Comparison of ENCODE assay signal across 21 cellular contexts in genomic region chr17:74544991-74545441, GRCh38. TPM values are rescaled to one million over a fixed set of nuclear protein-coding genes. Genes with fewer than 3 reads are reported as not detected.
A peak's percentile ranks its signal among the peaks of the same experiment; 100 is the strongest.
DNase-seq lines count a peak whose midpoint lies in the region; ATAC-seq, FAIRE-seq and TF ChIP-seq lines count a peak whose summit lies in the region.
"Had no signal": no experiment of that assay in that cellular context is flagged by ENCODE, and none has a peak within 500 bp of the region (broad histone marks: within the 10 kb centered on the region; RNA-seq: fewer than 3 reads in every experiment).

No MANE protein-coding gene starts in this region.

- in situ Hi-C loops in HepG2 (cut with HindIII; ENCODE audit: extremely low pct_ligation_motif_present, low pct_unique_long_range_greater_than_20kb): no loop called here
- in situ Hi-C loops in K562 (cut with MboI): no loop called here

- TF ChIP-seq EP300 in HepG2 (IDR thresholded peaks at IDR 0.05; ENCODE audit: low read depth in 2 of 2, low read length in 2 of 2) (no peak), HepG2 (CRISPR knock-in tag; IDR thresholded peaks at IDR 0.05; ENCODE audit: borderline replicate concordance) (no peak), K562 (IDR thresholded peaks at IDR 0.05; ENCODE audit: low read length) (no peak)

- 51% methylated on average over 6 of the region's 6 CpGs for WGBS in HepG2 (ENCODE audit: low lambda C conversion rate)
- 73% methylated on average over 3 of the region's 6 CpGs for WGBS in right lobe of liver (ENCODE audit: insufficient coverage, low coverage, low lambda C conversion rate, missing lambda C conversion rate)
- WGBS in K562 (ENCODE audit: insufficient coverage, low coverage, missing lambda C conversion rate): 12% methylated on average over 6 of the region's 6 CpGs

- peaks cover 0 to under 1% of the 10 kb centered on the region in 2 donors for H3K27me3 Mint-ChIP-seq in natural killer cell (ENCODE audit: low read depth in 2 of 2)

- no peak overlapping the region for H2AFZ ChIP-seq in HepG2 (ENCODE audit: low read length)
- H2AFZ ChIP-seq in K562 (ENCODE audit: low read depth, low read length): no peak overlapping the region

- no peaks in the 10 kb centered on the region for H3K79me2 ChIP-seq in HepG2 (ENCODE audit: insufficient read depth, low read length)
- H3K79me2 ChIP-seq in K562 (ENCODE audit: control insufficient read depth, insufficient read depth, low read length): no peaks in the 10 kb centered on the region

- FAIRE-seq in HepG2 (lab: Jason Lieb, UNC): no peak
- FAIRE-seq in K562 (lab: Jason Lieb, UNC): no peak

- no peaks in the 10 kb centered on the region for H3K9me1 ChIP-seq in K562 (ENCODE audit: control insufficient read depth, insufficient read depth, low read length)

- TF ChIP-seq RAD21 in HepG2 (CRISPR knock-in tag; IDR thresholded peaks at IDR 0.05): no peak
- TF ChIP-seq RAD21 in K562 (CRISPR knock-in tag; conservative IDR thresholded peaks at IDR 0.05 in 1 of 2, IDR thresholded peaks at IDR 0.05 in 1 of 2): no peak

- no peak overlapping the region for H3K4me3 ChIP-seq in HepG2 (replicated peaks in 1 of 3; ENCODE audit: insufficient read depth in 1 of 3, low read depth in 2 of 3, low read length in 3 of 3)
- no peak overlapping the region for H3K4me3 ChIP-seq in right lobe of liver
- H3K4me3 ChIP-seq in K562: no peak overlapping the region
- H3K4me3 ChIP-seq in ascending aorta: peak overlapping the region in 1 of 2 donors; percentile 25
- H3K4me3 ChIP-seq: body of pancreas had no signal

- BruUV-seq in HepG2 (replicated peaks; lab: Mats Ljungman, UMichigan) (no TSS peak), K562 (replicated peaks; lab: Mats Ljungman, UMichigan) (no TSS peak)

- H3K27ac Mint-ChIP-seq in natural killer cell: peak overlapping the region in 1 of 2 donors; percentile 81
- H3K27ac Mint-ChIP-seq: activated naive CD8-positive, alpha-beta T cell; endodermal cell had no signal

- H3K4me2 ChIP-seq in HepG2 (ENCODE audit: low read depth, low read length): no peak overlapping the region
- no peak overlapping the region for H3K4me2 ChIP-seq in K562 (ENCODE audit: insufficient read depth, low read length)
- H3K4me2 ChIP-seq: SK-N-SH had no signal

- TF ChIP-seq CTCF in HepG2 (CRISPR knock-in tag; IDR thresholded peaks at IDR 0.05) (no peak), right lobe of liver (IDR thresholded peaks at IDR 0.05) (no peak), K562 (IDR thresholded peaks at IDR 0.05 in 2 of 3, conservative IDR thresholded peaks at IDR 0.05 in 1 of 3; ENCODE audit: insufficient read depth in 2 of 3, low read depth in 1 of 3, low read length in 3 of 3) (no peak), natural killer cell (IDR thresholded peaks at IDR 0.05) (no peak), ascending aorta (IDR thresholded peaks at IDR 0.05) (no peak)

- H3K9me3 Mint-ChIP-seq in natural killer cell: no peaks in the 10 kb centered on the region
- H3K9me3 Mint-ChIP-seq: endodermal cell had no signal

- TF ChIP-seq POLR2A in HepG2 (IDR thresholded peaks at IDR 0.05; ENCODE audit: insufficient read depth in 1 of 2, low read depth in 2 of 2, low read length in 2 of 2) (no peak), right lobe of liver (IDR thresholded peaks at IDR 0.05) (no peak), K562 (conservative IDR thresholded peaks at IDR 0.05) (no peak)

- H3K9me3 ChIP-seq in HepG2 (ENCODE audit: low read length) (no peaks in the 10 kb centered on the region), right lobe of liver (no peaks in the 10 kb centered on the region), K562 (replicated peaks; ENCODE audit: control insufficient read depth, insufficient read depth, low read depth, low read length) (no peaks in the 10 kb centered on the region), ascending aorta (no peaks in the 10 kb centered on the region)
- H3K9me3 ChIP-seq: body of pancreas had no signal

- ATAC-seq in HepG2 (no peak), right lobe of liver (no peak), K562 (no peak), natural killer cell (peak in 1 of 3 donors; percentile 10)
- ATAC-seq: body of pancreas had no signal

- H3K27me3 ChIP-seq in HepG2 (ENCODE audit: control insufficient read depth in 1 of 2, insufficient read depth in 2 of 2, low read length in 2 of 2) (peaks cover 32 to 100% of the 10 kb centered on the region in 2 experiments), right lobe of liver (no peaks in the 10 kb centered on the region), K562 (ENCODE audit: control insufficient read depth in 2 of 2, insufficient read depth in 2 of 2, low read length in 2 of 2) (peaks cover 3 to 80% of the 10 kb centered on the region in 2 experiments; a peak in 3 of 5 replicates), ascending aorta (no peaks in the 10 kb centered on the region)
- H3K27me3 ChIP-seq: body of pancreas had no signal

- H3K4me3 Mint-ChIP-seq in natural killer cell: peak overlapping the region; percentile 78
- H3K4me3 Mint-ChIP-seq: activated CD8-positive, alpha-beta memory T cell treated with anti-CD3 and anti-CD28 coated beads, Interleukin-2, amount 10 ng/mL, durations not matched to agents 7 days and 5 days; activated naive CD8-positive, alpha-beta T cell; endodermal cell had no signal

- DNase-seq in HepG2 (ENCODE audit: low spot score) (no peak), right lobe of liver (no peak), K562 (ENCODE audit: extremely low read depth in 1 of 4, low spot score in 3 of 4) (no peak), natural killer cell (no peak), ascending aorta (ENCODE audit: low spot score in 2 of 2) (no peak), kidney glomerular epithelial cell (lab: John Stamatoyannopoulos, UW) (no peak)
- no peak for DNase-seq in activated naive CD4-positive, alpha-beta T cell treated with anti-CD3 and anti-CD28 coated beads, Interleukin-2, amount 50 U/mL, for 16 hours
- no peak for DNase-seq in stimulated activated CD8-positive, alpha-beta memory T cell treated with anti-CD3 and anti-CD28 coated beads, Interleukin-4, amount 100 ng/mL, for 48 hours
- DNase-seq: activated CD8-positive, alpha-beta memory T cell treated with anti-CD3 and anti-CD28 coated beads, Interleukin-2, amount 10 ng/mL, durations not matched to agents 7 days and 5 days; endodermal cell; head of caudate nucleus; NCI-H1417 treated with DMSO at 0.1 percent for 48 hours; NCI-H510A treated with DMSO at 0.1 percent for 48 hours; SK-N-SH; stimulated activated CD4-positive, alpha-beta T cell treated with anti-CD3 and anti-CD28 coated beads, Interleukin-12 subunit alpha, Interleukin-12 subunit beta, amount 100 ng/mL, for 4 hours; T-helper 9 cell had no signal

- H4K20me1 ChIP-seq in HepG2 (ENCODE audit: insufficient read depth, low read length): no peaks in the 10 kb centered on the region
- H4K20me1 ChIP-seq in K562 (replicated peaks; ENCODE audit: control insufficient read depth, insufficient read depth, low read length): no peaks in the 10 kb centered on the region; the same call in none of the 2 replicates

- H3K4me1 ChIP-seq in HepG2 (ENCODE audit: insufficient read depth, low read length) (no peaks in the 10 kb centered on the region), right lobe of liver (no peaks in the 10 kb centered on the region), K562 (replicated peaks in 1 of 2; ENCODE audit: control insufficient read depth in 2 of 2, insufficient read depth in 2 of 2, low read length in 2 of 2) (no peaks in the 10 kb centered on the region; a peak in 1 of 5 replicates), ascending aorta (no peaks in the 10 kb centered on the region)
- H3K4me1 ChIP-seq: body of pancreas had no signal

- H3K36me3 ChIP-seq in HepG2 (replicated peaks in 1 of 2; ENCODE audit: control insufficient read depth in 1 of 2, insufficient read depth in 2 of 2, low read length in 2 of 2) (no peaks in the 10 kb centered on the region), right lobe of liver (no peaks in the 10 kb centered on the region), K562 (ENCODE audit: control insufficient read depth, insufficient read depth, low read length) (no peaks in the 10 kb centered on the region), ascending aorta (no peaks in the 10 kb centered on the region)

- intact Hi-C loops in HepG2 (cut with micrococcal nuclease; ENCODE audit: unreplicated experiment) (no loop called here), right lobe of liver (cut with DNase I) (no loop called here), K562 (cut with micrococcal nuclease) (no loop called here), natural killer cell (cut with micrococcal nuclease) (no loop called here), ascending aorta (cut with DNase I) (no loop called here)

- no peak overlapping the region for H3K9ac ChIP-seq in HepG2 (ENCODE audit: insufficient read depth, low read depth, low read length)
- no peak overlapping the region for H3K9ac ChIP-seq in K562 (ENCODE audit: insufficient read depth in 1 of 2, low read depth in 2 of 2, low read length in 2 of 2)
- H3K9ac ChIP-seq: SK-N-SH had no signal

- no peak overlapping the region for H3K27ac ChIP-seq in HepG2 (ENCODE audit: extremely low read length, insufficient read depth, low read length)
- no peak overlapping the region for H3K27ac ChIP-seq in right lobe of liver
- no peak overlapping the region for H3K27ac ChIP-seq in K562 (ENCODE audit: extremely low read depth, low read depth, low read length)
- no peak overlapping the region for H3K27ac ChIP-seq in ascending aorta

- H3K4me1 Mint-ChIP-seq in natural killer cell: peaks cover 36 to 51% of the 10 kb centered on the region in 2 donors

- CTCF ChIA-PET in HepG2 (lab: Yijun Ruan, JAX; ENCODE audit: low intra/inter-chr PET ratio, low total read pairs): no interaction called here
- CTCF ChIA-PET in K562 (lab: Yijun Ruan, JAX; ENCODE audit: low intra/inter-chr PET ratio): no interaction called here

- POLR2A ChIA-PET in HepG2 (lab: Yijun Ruan, JAX) (no interaction called here), K562 (lab: Yijun Ruan, JAX) (interaction anchor here (0.5 kb wide), 1 partner anchor 135 kb away, joined by 3 read pairs; no protein-coding TSS in a partner anchor)

- H3K36me3 Mint-ChIP-seq in natural killer cell: no peaks in the 10 kb centered on the region
- H3K36me3 Mint-ChIP-seq: activated CD8-positive, alpha-beta memory T cell treated with anti-CD3 and anti-CD28 coated beads, Interleukin-2, amount 10 ng/mL, durations not matched to agents 7 days and 5 days; activated naive CD8-positive, alpha-beta T cell had no signal

RNA-seq across cellular contexts. Expression of gene CD300C, which starts 0.9 kb away (rescaled TPM):
- total RNA-seq in HepG2 (2016; rRNA removed; fragmentation: Illumina TruSeq; extraction: Trizol) (not detected in 2 replicates), right lobe of liver (1 to 10 TPM in 1 of 6 experiments, under 1 TPM in 5; 0.22 to 2.7 (median 0.41) TPM), K562 (2014; rRNA removed) (not detected in 2 replicates), K562 (2014; rRNA removed; fragmentation: Illumina TruSeq; extraction: Trizol) (not detected in 2 replicates), K562 (2015; rRNA removed; fragmentation: Illumina TruSeq; extraction: Trizol) (0.23 TPM in 1 of 2 replicates, not detected in the other), K562 (2021) (not detected in 2 replicates), natural killer cell (1 to 10 TPM; 4.3 to 7.6 (median 6.9) TPM), ascending aorta (not detected)
- not detected in 2 replicates for total RNA-seq in HepG2 (2016; cell fraction: cytosol; rRNA removed; fragmentation: Illumina TruSeq; extraction: Trizol; ENCODE audit: low read depth)
- total RNA-seq in HepG2 (2016; cell fraction: insoluble cytoplasmic fraction; rRNA removed; fragmentation: Illumina TruSeq; extraction: Trizol): not detected in 2 replicates
- total RNA-seq in HepG2 (2016; cell fraction: membrane; rRNA removed; fragmentation: Illumina TruSeq; extraction: Trizol): not detected in 2 replicates
- total RNA-seq in HepG2 (2016; cell fraction: nucleus; rRNA removed; fragmentation: Illumina TruSeq; extraction: Trizol): not detected in 2 replicates
- polyA plus RNA-seq in HepG2 (2011; rRNA removed) (not detected in 2 replicates), K562 (2011; rRNA removed) (0.04 TPM in 1 of 2 replicates, not detected in the other), K562 (2014; fragmentation: Illumina TruSeq; extraction: Trizol) (0.07 TPM in 1 of 2 replicates, not detected in the other), K562 (2014; fragmentation: Nextera tagmentation; extraction: Ambion mirVana) (not detected), K562 (2014; rRNA removed) (0.16 TPM in 1 of 2 replicates, not detected in the other)
- not detected in 2 replicates for polyA plus RNA-seq in HepG2 (2011; cell fraction: cytosol; rRNA removed)
- not detected in 2 replicates for polyA plus RNA-seq in HepG2 (2011; cell fraction: nucleus; rRNA removed)
- not detected in 2 replicates for polyA plus RNA-seq in HepG2 (2012)
- polyA plus RNA-seq in HepG2 (2016; cell fraction: cytosol; fragmentation: Illumina TruSeq; extraction: Trizol; ENCODE audit: low read depth): not detected in 2 replicates
- polyA plus RNA-seq in HepG2 (2016; cell fraction: insoluble cytoplasmic fraction; fragmentation: Illumina TruSeq; extraction: Trizol; ENCODE audit: low read depth): not detected in 2 replicates
- polyA plus RNA-seq in HepG2 (2016; cell fraction: membrane; fragmentation: Illumina TruSeq; extraction: Trizol; ENCODE audit: low read depth): not detected in 2 replicates
- polyA plus RNA-seq in HepG2 (2016; cell fraction: nucleus; fragmentation: Illumina TruSeq; extraction: Trizol; ENCODE audit: insufficient read depth, low read depth): not detected in 2 replicates
- 0.09 TPM in 1 of 2 replicates, not detected in the other for polyA minus RNA-seq in HepG2 (2011; rRNA and poly(A)+ RNA removed; ENCODE audit: low replicate concordance)
- not detected in 2 replicates for polyA minus RNA-seq in HepG2 (2011; cell fraction: cytosol; rRNA and poly(A)+ RNA removed)
- polyA minus RNA-seq in HepG2 (2011; cell fraction: nucleus; rRNA and poly(A)+ RNA removed): not detected in 2 replicates
- 0.39 TPM in 1 of 2 replicates, not detected in the other for total RNA-seq in K562 (2011; cell fraction: chromatin; rRNA removed; ENCODE audit: low replicate concordance)
- total RNA-seq in K562 (2011; cell fraction: nucleolus; rRNA removed): 0.33 TPM in 1 of 2 replicates, not detected in the other
- not detected in 2 replicates for total RNA-seq in K562 (2011; cell fraction: nucleoplasm; rRNA removed)
- 0.03 TPM in 1 of 2 replicates, not detected in the other for polyA plus RNA-seq in K562 (2011; cell fraction: cytosol; rRNA removed)
- polyA plus RNA-seq in K562 (2011; cell fraction: nucleus; rRNA removed): not detected in 2 replicates
- polyA plus RNA-seq in K562 (2012): 0.09 and 0.24 TPM in 2 replicates
- not detected in 2 replicates for polyA minus RNA-seq in K562 (2011; rRNA and poly(A)+ RNA removed)
- polyA minus RNA-seq in K562 (2011; cell fraction: cytosol; rRNA and poly(A)+ RNA removed): not detected in 2 replicates
- 0.13 TPM in 1 of 2 replicates, not detected in the other for polyA minus RNA-seq in K562 (2011; cell fraction: nucleus; rRNA and poly(A)+ RNA removed)
- total RNA-seq: endodermal cell, RPMI7951 had no signal
- polyA plus RNA-seq: SK-N-SH had no signal

RNA-seq across cellular contexts. Expression of gene CD300LB, which starts 13.7 kb away (rescaled TPM):
- total RNA-seq in HepG2 (2016; rRNA removed; fragmentation: Illumina TruSeq; extraction: Trizol) (not detected in 2 replicates), right lobe of liver (under 1 TPM; 0.07 to 0.33 (median 0.21) TPM), K562 (2014; rRNA removed) (not detected in 2 replicates), K562 (2014; rRNA removed; fragmentation: Illumina TruSeq; extraction: Trizol) (not detected in 2 replicates), K562 (2015; rRNA removed; fragmentation: Illumina TruSeq; extraction: Trizol) (not detected in 2 replicates), K562 (2021) (not detected in 2 replicates), natural killer cell (1 to 10 TPM; 2.0 to 4.9 (median 3.5) TPM), ascending aorta (not detected)
- total RNA-seq in HepG2 (2016; cell fraction: cytosol; rRNA removed; fragmentation: Illumina TruSeq; extraction: Trizol; ENCODE audit: low read depth): not detected in 2 replicates
- total RNA-seq in HepG2 (2016; cell fraction: insoluble cytoplasmic fraction; rRNA removed; fragmentation: Illumina TruSeq; extraction: Trizol): not detected in 2 replicates
- not detected in 2 replicates for total RNA-seq in HepG2 (2016; cell fraction: membrane; rRNA removed; fragmentation: Illumina TruSeq; extraction: Trizol)
- not detected in 2 replicates for total RNA-seq in HepG2 (2016; cell fraction: nucleus; rRNA removed; fragmentation: Illumina TruSeq; extraction: Trizol)
- polyA plus RNA-seq in HepG2 (2011; rRNA removed) (not detected in 2 replicates), K562 (2011; rRNA removed) (not detected in 2 replicates), K562 (2014; fragmentation: Illumina TruSeq; extraction: Trizol) (not detected in 2 replicates), K562 (2014; fragmentation: Nextera tagmentation; extraction: Ambion mirVana) (not detected), K562 (2014; rRNA removed) (not detected in 2 replicates)
- polyA plus RNA-seq in HepG2 (2011; cell fraction: cytosol; rRNA removed): not detected in 2 replicates
- not detected in 2 replicates for polyA plus RNA-seq in HepG2 (2011; cell fraction: nucleus; rRNA removed)
- polyA plus RNA-seq in HepG2 (2012): not detected in 2 replicates
- not detected in 2 replicates for polyA plus RNA-seq in HepG2 (2016; cell fraction: cytosol; fragmentation: Illumina TruSeq; extraction: Trizol; ENCODE audit: low read depth)
- polyA plus RNA-seq in HepG2 (2016; cell fraction: insoluble cytoplasmic fraction; fragmentation: Illumina TruSeq; extraction: Trizol; ENCODE audit: low read depth): not detected in 2 replicates
- polyA plus RNA-seq in HepG2 (2016; cell fraction: membrane; fragmentation: Illumina TruSeq; extraction: Trizol; ENCODE audit: low read depth): not detected in 2 replicates
- polyA plus RNA-seq in HepG2 (2016; cell fraction: nucleus; fragmentation: Illumina TruSeq; extraction: Trizol; ENCODE audit: insufficient read depth, low read depth): not detected in 2 replicates
- not detected in 2 replicates for polyA minus RNA-seq in HepG2 (2011; rRNA and poly(A)+ RNA removed; ENCODE audit: low replicate concordance)
- not detected in 2 replicates for polyA minus RNA-seq in HepG2 (2011; cell fraction: cytosol; rRNA and poly(A)+ RNA removed)
- polyA minus RNA-seq in HepG2 (2011; cell fraction: nucleus; rRNA and poly(A)+ RNA removed): not detected in 2 replicates
- not detected in 2 replicates for total RNA-seq in K562 (2011; cell fraction: chromatin; rRNA removed; ENCODE audit: low replicate concordance)
- total RNA-seq in K562 (2011; cell fraction: nucleolus; rRNA removed): not detected in 2 replicates
- total RNA-seq in K562 (2011; cell fraction: nucleoplasm; rRNA removed): not detected in 2 replicates
- polyA plus RNA-seq in K562 (2011; cell fraction: cytosol; rRNA removed): not detected in 2 replicates
- not detected in 2 replicates for polyA plus RNA-seq in K562 (2011; cell fraction: nucleus; rRNA removed)
- not detected in 2 replicates for polyA plus RNA-seq in K562 (2012)
- polyA minus RNA-seq in K562 (2011; rRNA and poly(A)+ RNA removed): not detected in 2 replicates
- polyA minus RNA-seq in K562 (2011; cell fraction: cytosol; rRNA and poly(A)+ RNA removed): not detected in 2 replicates
- not detected in 2 replicates for polyA minus RNA-seq in K562 (2011; cell fraction: nucleus; rRNA and poly(A)+ RNA removed)
- total RNA-seq: activated CD8-positive, alpha-beta memory T cell treated with anti-CD3 and anti-CD28 coated beads, Interleukin-2, amount 10 ng/mL, durations not matched to agents 7 days and 5 days; body of pancreas; Daoy; endodermal cell; RPMI7951 had no signal
- polyA plus RNA-seq: SK-N-SH had no signal

RNA-seq across cellular contexts. Expression of gene CD300H, which starts 22.3 kb away (rescaled TPM):
- total RNA-seq in HepG2 (2016; rRNA removed; fragmentation: Illumina TruSeq; extraction: Trizol): not detected in 2 replicates
- total RNA-seq in HepG2 (2016; cell fraction: cytosol; rRNA removed; fragmentation: Illumina TruSeq; extraction: Trizol; ENCODE audit: low read depth): not detected in 2 replicates
- not detected in 2 replicates for total RNA-seq in HepG2 (2016; cell fraction: insoluble cytoplasmic fraction; rRNA removed; fragmentation: Illumina TruSeq; extraction: Trizol)
- not detected in 2 replicates for total RNA-seq in HepG2 (2016; cell fraction: membrane; rRNA removed; fragmentation: Illumina TruSeq; extraction: Trizol)
- total RNA-seq in HepG2 (2016; cell fraction: nucleus; rRNA removed; fragmentation: Illumina TruSeq; extraction: Trizol): not detected in 2 replicates
- not detected in 2 replicates for polyA plus RNA-seq in HepG2 (2011; rRNA removed)
- not detected in 2 replicates for polyA plus RNA-seq in HepG2 (2011; cell fraction: cytosol; rRNA removed)
- not detected in 2 replicates for polyA plus RNA-seq in HepG2 (2011; cell fraction: nucleus; rRNA removed)
- polyA plus RNA-seq in HepG2 (2012): not detected in 2 replicates
- polyA plus RNA-seq in HepG2 (2016; cell fraction: cytosol; fragmentation: Illumina TruSeq; extraction: Trizol; ENCODE audit: low read depth): not detected in 2 replicates
- not detected in 2 replicates for polyA plus RNA-seq in HepG2 (2016; cell fraction: insoluble cytoplasmic fraction; fragmentation: Illumina TruSeq; extraction: Trizol; ENCODE audit: low read depth)
- not detected in 2 replicates for polyA plus RNA-seq in HepG2 (2016; cell fraction: membrane; fragmentation: Illumina TruSeq; extraction: Trizol; ENCODE audit: low read depth)
- polyA plus RNA-seq in HepG2 (2016; cell fraction: nucleus; fragmentation: Illumina TruSeq; extraction: Trizol; ENCODE audit: insufficient read depth, low read depth): not detected in 2 replicates
- polyA minus RNA-seq in HepG2 (2011; rRNA and poly(A)+ RNA removed; ENCODE audit: low replicate concordance): not detected in 2 replicates
- polyA minus RNA-seq in HepG2 (2011; cell fraction: cytosol; rRNA and poly(A)+ RNA removed): not detected in 2 replicates
- not detected in 2 replicates for polyA minus RNA-seq in HepG2 (2011; cell fraction: nucleus; rRNA and poly(A)+ RNA removed)
- total RNA-seq in right lobe of liver: 1 to 10 TPM in 1 of 6 experiments, not detected in 5; 1.2 TPM
- not detected in 2 replicates for total RNA-seq in K562 (2011; cell fraction: chromatin; rRNA removed; ENCODE audit: low replicate concordance)
- not detected in 2 replicates for total RNA-seq in K562 (2011; cell fraction: nucleolus; rRNA removed)
- total RNA-seq in K562 (2011; cell fraction: nucleoplasm; rRNA removed): not detected in 2 replicates
- not detected in 2 replicates for total RNA-seq in K562 (2014; rRNA removed)
- total RNA-seq in K562 (2014; rRNA removed; fragmentation: Illumina TruSeq; extraction: Trizol): not detected in 2 replicates
- total RNA-seq in K562 (2015; rRNA removed; fragmentation: Illumina TruSeq; extraction: Trizol): not detected in 2 replicates
- total RNA-seq in K562 (2021): not detected in 2 replicates
- not detected in 2 replicates for polyA plus RNA-seq in K562 (2011; rRNA removed)
- not detected in 2 replicates for polyA plus RNA-seq in K562 (2011; cell fraction: cytosol; rRNA removed)
- not detected in 2 replicates for polyA plus RNA-seq in K562 (2011; cell fraction: nucleus; rRNA removed)
- not detected in 2 replicates for polyA plus RNA-seq in K562 (2012)
- polyA plus RNA-seq in K562 (2014; fragmentation: Illumina TruSeq; extraction: Trizol): not detected in 2 replicates
- polyA plus RNA-seq in K562 (2014; fragmentation: Nextera tagmentation; extraction: Ambion mirVana): not detected
- not detected in 2 replicates for polyA plus RNA-seq in K562 (2014; rRNA removed)
- not detected in 2 replicates for polyA minus RNA-seq in K562 (2011; rRNA and poly(A)+ RNA removed)
- polyA minus RNA-seq in K562 (2011; cell fraction: cytosol; rRNA and poly(A)+ RNA removed): not detected in 2 replicates
- polyA minus RNA-seq in K562 (2011; cell fraction: nucleus; rRNA and poly(A)+ RNA removed): not detected in 2 replicates
- total RNA-seq in natural killer cell: 1 to 10 TPM in 1 of 3 donors, under 1 TPM in 1, not detected in 1; 0.90 to 9.3 TPM
- total RNA-seq in ascending aorta: not detected
- total RNA-seq: activated CD8-positive, alpha-beta memory T cell treated with anti-CD3 and anti-CD28 coated beads, Interleukin-2, amount 10 ng/mL, durations not matched to agents 7 days and 5 days; body of pancreas; Daoy; endodermal cell; RPMI7951 had no signal
- polyA plus RNA-seq: liver, SK-N-SH had no signal

RNA-seq across cellular contexts. Expression of gene CD300LD, which starts 47.1 kb away (rescaled TPM):
- total RNA-seq in HepG2 (2016; rRNA removed; fragmentation: Illumina TruSeq; extraction: Trizol): not detected in 2 replicates
- total RNA-seq in HepG2 (2016; cell fraction: cytosol; rRNA removed; fragmentation: Illumina TruSeq; extraction: Trizol; ENCODE audit: low read depth): not detected in 2 replicates
- total RNA-seq in HepG2 (2016; cell fraction: insoluble cytoplasmic fraction; rRNA removed; fragmentation: Illumina TruSeq; extraction: Trizol): not detected in 2 replicates
- not detected in 2 replicates for total RNA-seq in HepG2 (2016; cell fraction: membrane; rRNA removed; fragmentation: Illumina TruSeq; extraction: Trizol)
- not detected in 2 replicates for total RNA-seq in HepG2 (2016; cell fraction: nucleus; rRNA removed; fragmentation: Illumina TruSeq; extraction: Trizol)
- not detected in 2 replicates for polyA plus RNA-seq in HepG2 (2011; rRNA removed)
- polyA plus RNA-seq in HepG2 (2011; cell fraction: cytosol; rRNA removed): not detected in 2 replicates
- not detected in 2 replicates for polyA plus RNA-seq in HepG2 (2011; cell fraction: nucleus; rRNA removed)
- polyA plus RNA-seq in HepG2 (2012): not detected in 2 replicates
- not detected in 2 replicates for polyA plus RNA-seq in HepG2 (2016; cell fraction: cytosol; fragmentation: Illumina TruSeq; extraction: Trizol; ENCODE audit: low read depth)
- polyA plus RNA-seq in HepG2 (2016; cell fraction: insoluble cytoplasmic fraction; fragmentation: Illumina TruSeq; extraction: Trizol; ENCODE audit: low read depth): not detected in 2 replicates
- polyA plus RNA-seq in HepG2 (2016; cell fraction: membrane; fragmentation: Illumina TruSeq; extraction: Trizol; ENCODE audit: low read depth): not detected in 2 replicates
- not detected in 2 replicates for polyA plus RNA-seq in HepG2 (2016; cell fraction: nucleus; fragmentation: Illumina TruSeq; extraction: Trizol; ENCODE audit: insufficient read depth, low read depth)
- polyA minus RNA-seq in HepG2 (2011; rRNA and poly(A)+ RNA removed; ENCODE audit: low replicate concordance): not detected in 2 replicates
- not detected in 2 replicates for polyA minus RNA-seq in HepG2 (2011; cell fraction: cytosol; rRNA and poly(A)+ RNA removed)
- not detected in 2 replicates for polyA minus RNA-seq in HepG2 (2011; cell fraction: nucleus; rRNA and poly(A)+ RNA removed)
- total RNA-seq in right lobe of liver: not detected
- total RNA-seq in K562 (2011; cell fraction: chromatin; rRNA removed; ENCODE audit: low replicate concordance): not detected in 2 replicates
- not detected in 2 replicates for total RNA-seq in K562 (2011; cell fraction: nucleolus; rRNA removed)
- not detected in 2 replicates for total RNA-seq in K562 (2011; cell fraction: nucleoplasm; rRNA removed)
- not detected in 2 replicates for total RNA-seq in K562 (2014; rRNA removed)
- not detected in 2 replicates for total RNA-seq in K562 (2014; rRNA removed; fragmentation: Illumina TruSeq; extraction: Trizol)
- not detected in 2 replicates for total RNA-seq in K562 (2015; rRNA removed; fragmentation: Illumina TruSeq; extraction: Trizol)
- not detected in 2 replicates for total RNA-seq in K562 (2021)
- not detected in 2 replicates for polyA plus RNA-seq in K562 (2011; rRNA removed)
- not detected in 2 replicates for polyA plus RNA-seq in K562 (2011; cell fraction: cytosol; rRNA removed)
- polyA plus RNA-seq in K562 (2011; cell fraction: nucleus; rRNA removed): not detected in 2 replicates
- not detected in 2 replicates for polyA plus RNA-seq in K562 (2012)
- polyA plus RNA-seq in K562 (2014; fragmentation: Illumina TruSeq; extraction: Trizol): not detected in 2 replicates
- not detected for polyA plus RNA-seq in K562 (2014; fragmentation: Nextera tagmentation; extraction: Ambion mirVana)
- polyA plus RNA-seq in K562 (2014; rRNA removed): not detected in 2 replicates
- not detected in 2 replicates for polyA minus RNA-seq in K562 (2011; rRNA and poly(A)+ RNA removed)
- not detected in 2 replicates for polyA minus RNA-seq in K562 (2011; cell fraction: cytosol; rRNA and poly(A)+ RNA removed)
- not detected in 2 replicates for polyA minus RNA-seq in K562 (2011; cell fraction: nucleus; rRNA and poly(A)+ RNA removed)
- not detected for total RNA-seq in natural killer cell
- not detected for total RNA-seq in ascending aorta
- total RNA-seq: activated CD8-positive, alpha-beta memory T cell treated with anti-CD3 and anti-CD28 coated beads, Interleukin-2, amount 10 ng/mL, durations not matched to agents 7 days and 5 days; body of pancreas; Daoy; endodermal cell; RPMI7951 had no signal
- polyA plus RNA-seq: liver, SK-N-SH had no signal

Comparison
In these comparisons a context has a peak if more than half of its experiments do, and no peak if none do; other contexts are left out.
1. Of the 241 proteins assayed by ChIP-seq in both HepG2 and K562: peak only in HepG2: MNT; only in K562: ELF4, HBP1 and ZBTB43; in both: none; in neither: 235; mixed calls (peak in some experiments, not most) for 2.